8 cellular contexts compared by ENCODE assay signal in genomic region chr20:1323256-1323655, GRCh38. TPM values are rescaled to one million over a fixed set of nuclear protein-coding genes. Genes with fewer than 3 reads are reported as not detected.
DNase-seq lines count a peak whose midpoint lies in the region; ATAC-seq and TF ChIP-seq lines count a peak whose summit lies in the region.

No MANE protein-coding gene starts in this region.

- no peak overlapping the region for H3K9ac ChIP-seq in mammary epithelial cell (ENCODE audit: insufficient read depth, low read length)
- no peak overlapping the region for H3K9ac ChIP-seq in endodermal cell (ENCODE audit: extremely low read depth, low read length, poor library complexity, severe bottlenecking)

- no peaks in the 10 kb centered on the region for H4K20me1 ChIP-seq in mammary epithelial cell (ENCODE audit: insufficient read depth, low read length)
- peaks cover 16% of the 10 kb centered on the region; the same call in 1 of the 2 replicates for H4K20me1 ChIP-seq in GM23338 (replicated peaks; ENCODE audit: insufficient read depth)

- H3K9me2 ChIP-seq in GM23338 (ENCODE audit: insufficient read depth) = no peaks in the 10 kb centered on the region

- peaks cover 12% of the 10 kb centered on the region for H3K4me1 Mint-ChIP-seq in MCF 10A (ENCODE audit: insufficient read depth, unreplicated experiment)
- H3K4me1 Mint-ChIP-seq in endodermal cell = peaks cover 7% of the 10 kb centered on the region
- H3K4me1 Mint-ChIP-seq in GM23338 = peaks cover 8% of the 10 kb centered on the region; the same call in 2 of the 3 replicates

- CTCF ChIA-PET in MCF 10A (lab: Yijun Ruan, JAX) = interaction anchor here (1.0 to 4.2 kb wide), 5 partner anchors 10 to 180 kb away, joined by 3 to 40 read pairs (median 14); partner anchors contain the start of gene NSFL1C
- CTCF ChIA-PET in mammary epithelial cell (lab: Charles Lee; ENCODE audit: low non-redundant PET) = no interaction called here

- TF ChIP-seq POLR2A in tibial nerve (IDR thresholded peaks at IDR 0.05) = no peak

- H3K9me3 Mint-ChIP-seq in MCF 10A (ENCODE audit: unreplicated experiment) (no peaks in the 10 kb centered on the region), endodermal cell (no peaks in the 10 kb centered on the region), GM23338 (no peaks in the 10 kb centered on the region)

- BruUV-seq in MCF 10A (replicated peaks; lab: Mats Ljungman, UMichigan) (no TSS peak), mammary epithelial cell (replicated peaks; lab: Mats Ljungman, UMichigan) (no TSS peak)

- in situ Hi-C loops in mammary epithelial cell (cut with MboI; ENCODE audit: low sequenced_read_pairs in 2 of 2) = no loop called here

- intact Hi-C loops in MCF 10A (cut with micrococcal nuclease) = no loop called here
- intact Hi-C loops in mammary epithelial cell (cut with micrococcal nuclease) = no loop called here

- no peak overlapping the region for H3K4me2 ChIP-seq in mammary epithelial cell (ENCODE audit: insufficient read depth, low read depth, low read length)
- H3K4me2 ChIP-seq in GM23338 = no peak overlapping the region

- peak overlapping the region; percentile 96 for H3K27ac Mint-ChIP-seq in MCF 10A (ENCODE audit: low read depth, unreplicated experiment)
- H3K27ac Mint-ChIP-seq in endodermal cell = no peak overlapping the region
- H3K27ac Mint-ChIP-seq in GM23338 = no peak overlapping the region

- 78% methylated on average over 6 of the region's 6 CpGs for WGBS in mammary epithelial cell (ENCODE audit: low coverage, missing lambda C conversion rate)
- 90 to 96% methylated on average over 4 to 6 of the region's 6 CpGs for WGBS in endodermal cell (ENCODE audit: insufficient coverage in 1 of 2, insufficient read length in 1 of 2), 2 experiments
- 59 to 67% methylated on average over 6 of the region's 6 CpGs for WGBS in tibial nerve, 2 donors

- TF ChIP-seq CTCF in MCF 10A (IDR thresholded peaks at IDR 0.05; ENCODE audit: unreplicated experiment) (no peak), mammary epithelial cell (conservative IDR thresholded peaks at IDR 0.05 in 1 of 2, IDR thresholded peaks at IDR 0.05 in 1 of 2; ENCODE audit: extremely low read depth in 1 of 2, insufficient read depth in 1 of 2, low read depth in 1 of 2, low read length in 2 of 2) (no peak), endodermal cell (conservative IDR thresholded peaks at IDR 0.05) (no peak), tibial nerve (IDR thresholded peaks at IDR 0.05) (no peak), GM23338 (conservative IDR thresholded peaks at IDR 0.05; ENCODE audit: low read depth in 2 of 2) (no peak)

- H3K4me3 Mint-ChIP-seq in MCF 10A (ENCODE audit: unreplicated experiment) (peak overlapping the region; percentile 8), endodermal cell (no peak overlapping the region), GM23338 (no peak overlapping the region)

- H2AFZ ChIP-seq in mammary epithelial cell (ENCODE audit: low read depth, low read length) (no peak overlapping the region), GM23338 (no peak overlapping the region)

- H3K27me3 ChIP-seq in mammary epithelial cell (ENCODE audit: insufficient read depth, low read length) (no peaks in the 10 kb centered on the region), endodermal cell (ENCODE audit: control insufficient read depth, insufficient read depth, low read length, poor library complexity, severe bottlenecking) (no peaks in the 10 kb centered on the region), muscle layer of duodenum (ENCODE audit: low read depth, low read length) (no peaks in the 10 kb centered on the region), tibial nerve (no peaks in the 10 kb centered on the region), GM23338 (ENCODE audit: insufficient read depth) (no peaks in the 10 kb centered on the region)

- H3K27me3 Mint-ChIP-seq in MCF 10A (ENCODE audit: insufficient read depth, unreplicated experiment) (no peaks in the 10 kb centered on the region), endodermal cell (ENCODE audit: insufficient read depth) (peaks cover 7% of the 10 kb centered on the region), GM23338 (ENCODE audit: insufficient read depth, low read depth, poor library complexity) (peaks cover 7% of the 10 kb centered on the region)

- DNase-seq in MCF 10A (ENCODE audit: unreplicated experiment) (no peak), mammary epithelial cell (no peak), endodermal cell (peak; percentile 30), tibial nerve (ENCODE audit: low spot score in 2 of 2) (no peak), GM23338 (ENCODE audit: low spot score) (no peak)
- no peak for DNase-seq in stimulated activated CD4-positive, alpha-beta T cell treated with anti-CD3 and anti-CD28 coated beads, Interleukin-12 subunit alpha, Interleukin-12 subunit beta, amount 100 ng/mL, for 4 hours

- ATAC-seq in GM21825 (IDR thresholded peaks at IDR 0.05; ENCODE audit: unreplicated experiment) (no peak), GM23338 (no peak)

- POLR2A ChIA-PET in MCF 10A (lab: Yijun Ruan, JAX) = interaction anchor here (0.7 to 10.7 kb wide), 13 partner anchors 10 to 180 kb away, joined by 3 to 184 read pairs (median 5); partner anchors contain the start of genes FKBP1A and NSFL1C

- no peak overlapping the region for H3K27ac ChIP-seq in mammary epithelial cell (ENCODE audit: insufficient read depth, low read depth, low read length)
- no peak overlapping the region for H3K27ac ChIP-seq in endodermal cell (ENCODE audit: low read depth, low read length)
- peak overlapping the region; percentile 72 for H3K27ac ChIP-seq in muscle layer of duodenum (ENCODE audit: low read length)
- H3K27ac ChIP-seq in tibial nerve = peak overlapping the region in 3 of 4 donors; percentile 31 to 99 (median 98)
- no peak overlapping the region for H3K27ac ChIP-seq in GM23338 (ENCODE audit: low read depth)

- H3K36me3 Mint-ChIP-seq in MCF 10A (ENCODE audit: insufficient read depth, unreplicated experiment) = no peaks in the 10 kb centered on the region
- H3K36me3 Mint-ChIP-seq in endodermal cell (ENCODE audit: low read depth) = no peaks in the 10 kb centered on the region
- no peaks in the 10 kb centered on the region; the same call in 1 of the 3 replicates for H3K36me3 Mint-ChIP-seq in GM23338 (ENCODE audit: low read depth)

- no peaks in the 10 kb centered on the region for H3K9me3 ChIP-seq in mammary epithelial cell (replicated peaks; ENCODE audit: insufficient read depth, low read length)
- no peaks in the 10 kb centered on the region for H3K9me3 ChIP-seq in endodermal cell (ENCODE audit: control insufficient read depth, low read length)
- no peaks in the 10 kb centered on the region for H3K9me3 ChIP-seq in muscle layer of duodenum (ENCODE audit: control insufficient read depth in 1 of 2, low read length in 2 of 2)
- no peaks in the 10 kb centered on the region for H3K9me3 ChIP-seq in tibial nerve

- H3K36me3 ChIP-seq in mammary epithelial cell (ENCODE audit: insufficient read depth, low read length) (no peaks in the 10 kb centered on the region), endodermal cell (ENCODE audit: control insufficient read depth, insufficient read depth, low read length) (no peaks in the 10 kb centered on the region), muscle layer of duodenum (ENCODE audit: control insufficient read depth in 1 of 2, insufficient read depth in 2 of 2, low read length in 2 of 2) (peaks cover 0 to 4% of the 10 kb centered on the region in 2 donors), tibial nerve (no peaks in the 10 kb centered on the region), GM23338 (ENCODE audit: insufficient read depth) (no peaks in the 10 kb centered on the region)

- H3K4me3 ChIP-seq in mammary epithelial cell (replicated peaks in 1 of 3; ENCODE audit: insufficient read depth in 1 of 3, low read depth in 2 of 3, low read length in 3 of 3) (no peak overlapping the region), endodermal cell (ENCODE audit: low read length) (no peak overlapping the region), muscle layer of duodenum (ENCODE audit: low read depth in 1 of 2, low read length in 2 of 2) (no peak overlapping the region), tibial nerve (no peak overlapping the region), GM23338 (no peak overlapping the region)

- H3K4me1 ChIP-seq in mammary epithelial cell (ENCODE audit: insufficient read depth, low read length) (peaks cover 32% of the 10 kb centered on the region), endodermal cell (ENCODE audit: control insufficient read depth, insufficient read depth, low read length) (peaks cover 5% of the 10 kb centered on the region), muscle layer of duodenum (ENCODE audit: control insufficient read depth in 1 of 2, insufficient read depth in 2 of 2, low read length in 2 of 2) (peaks cover 15 to 23% of the 10 kb centered on the region in 2 donors), tibial nerve (peaks cover 0 to 31% (median 23%) of the 10 kb centered on the region in 4 donors), GM23338 (ENCODE audit: insufficient read depth) (peaks cover 7% of the 10 kb centered on the region)

- no peak for TF ChIP-seq EP300 in tibial nerve (IDR thresholded peaks at IDR 0.05)

- dilution Hi-C loops in mammary epithelial cell (cut with HindIII; ENCODE audit: low sequenced_read_pairs) = no loop called here

- no peaks in the 10 kb centered on the region for H3F3A ChIP-seq in GM23338 (replicated peaks; ENCODE audit: low read depth)

- peaks cover 30% of the 10 kb centered on the region for H3K79me2 ChIP-seq in mammary epithelial cell (ENCODE audit: insufficient read depth, low read length)
- H3K79me2 ChIP-seq in GM23338 (replicated peaks; ENCODE audit: insufficient read depth) = peaks cover 27% of the 10 kb centered on the region

TF ChIP-seq in GM23338, 12 proteins besides CTCF, POLR2A, EP300 and RAD21 (continues in another document):
- no peak for TF ChIP-seq ZNF114 (CRISPR knock-in tag; IDR thresholded peaks at IDR 0.05)

RNA-seq across cellular contexts. Expression of gene SDCBP2, which starts 5.7 kb away (rescaled TPM):
- total RNA-seq in MCF 10A (2022) (8.3 and 11.8 TPM in 2 replicates), mammary epithelial cell (10 to 100 TPM in 1 of 2 donors, 1 to 10 TPM in 1; 9.1 to 13.8 TPM), endodermal cell (1 to 10 TPM; 1.5 to 5.1 TPM), tibial nerve (1 to 10 TPM; 1.9 to 4.2 (median 2.9) TPM)
- polyA plus RNA-seq in mammary epithelial cell (22.2 TPM), GM23338 (2016; fragmentation: Nextera tagmentation; extraction: Ambion mirVana) (2.9 and 3.2 TPM in 2 replicates)
- not detected for polyA minus RNA-seq in mammary epithelial cell
- polyA plus RNA-seq in endodermal cell (2013, experiment 1 of 2) = 2.6 TPM
- polyA plus RNA-seq in endodermal cell (2013, experiment 2 of 2) = 3.0 TPM
- total RNA-seq in GM23338 (2014; rRNA removed; shearing (Covaris generic)) = 4.6 and 5.3 TPM in 2 replicates

RNA-seq across cellular contexts. Expression of gene SNPH, which starts 57.2 kb away (rescaled TPM):
- total RNA-seq in MCF 10A (2022) (2.2 and 2.6 TPM in 2 replicates), mammary epithelial cell (10 to 100 TPM in 1 of 2 donors, 1 to 10 TPM in 1; 7.6 to 11.2 TPM), endodermal cell (1 to 10 TPM; 2.2 to 4.9 TPM), tibial nerve (1 to 10 TPM; 4.5 to 7.4 (median 6.9) TPM)
- polyA plus RNA-seq in mammary epithelial cell (0.71 TPM), GM23338 (2016; fragmentation: Nextera tagmentation; extraction: Ambion mirVana) (1.3 and 1.5 TPM in 2 replicates)
- 2.1 TPM for polyA minus RNA-seq in mammary epithelial cell
- polyA plus RNA-seq in endodermal cell (2013, experiment 1 of 2) = 2.0 TPM
- 2.1 TPM for polyA plus RNA-seq in endodermal cell (2013, experiment 2 of 2)
- 3.5 and 5.8 TPM in 2 replicates for total RNA-seq in GM23338 (2014; rRNA removed; shearing (Covaris generic))

Comparison
In these comparisons a context has a peak if more than half of its experiments do, and no peak if none do; other contexts are left out.
1. H3K27ac ChIP-seq: peak in muscle layer of duodenum (single experiment) and tibial nerve (3 of 4); none in mammary epithelial cell (single experiment), endodermal cell (single experiment) and GM23338 (single experiment).